Comparison of ENCODE assay signal across 11 cellular contexts in the genomic region with DNA sequence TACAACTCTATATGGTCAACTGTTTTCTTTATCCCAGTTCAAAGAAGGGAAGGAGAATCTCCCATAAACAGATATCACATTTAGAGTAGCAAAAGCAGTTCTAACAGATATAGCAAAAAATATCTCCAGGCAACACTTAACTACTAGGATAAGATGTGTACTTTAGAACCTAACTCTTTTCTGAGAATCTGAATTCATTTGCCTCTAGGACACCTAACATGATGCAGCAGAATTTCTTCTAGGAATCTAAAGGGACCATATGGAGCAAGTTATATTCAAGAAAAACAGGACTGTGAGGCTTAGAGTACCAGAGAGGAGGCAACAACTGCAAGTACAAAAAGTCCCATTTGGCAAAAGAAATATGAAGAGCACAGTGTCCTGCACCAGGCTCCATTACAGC.
"Had no signal": no experiment of that assay in that cellular context is flagged by ENCODE, and none has a peak within 500 bp of the region (broad histone marks: within the 10 kb centered on the region; RNA-seq: fewer than 3 reads in every experiment).

No MANE protein-coding gene starts in this region.

- ATAC-seq: GM23338, HCT116 had no signal

- H3K27ac ChIP-seq: GM23248 had no signal

- H3K4me3 Mint-ChIP-seq: GM23338, H9, HFFc6 had no signal

- FAIRE-seq: H1, H54 had no signal

- DNase-seq: GM23248, GOT3, H7, H9, HCEC 1CT, HFFc6 had no signal

- H3K36me3 ChIP-seq: HAP-1 had no signal

- H3K4me1 ChIP-seq: HAP-1 had no signal

- H3K27ac Mint-ChIP-seq: GM23338, H9, HFFc6 had no signal

- H3K4me3 ChIP-seq: GM23248, GM23338, HAP-1 had no signal

- H2AFZ ChIP-seq: GM23248, GM23338 had no signal

- H3K9ac ChIP-seq: GM23248 had no signal

- H3K4me2 ChIP-seq: GM23338 had no signal
